15 cellular contexts compared by ENCODE assay signal in the genomic region with DNA sequence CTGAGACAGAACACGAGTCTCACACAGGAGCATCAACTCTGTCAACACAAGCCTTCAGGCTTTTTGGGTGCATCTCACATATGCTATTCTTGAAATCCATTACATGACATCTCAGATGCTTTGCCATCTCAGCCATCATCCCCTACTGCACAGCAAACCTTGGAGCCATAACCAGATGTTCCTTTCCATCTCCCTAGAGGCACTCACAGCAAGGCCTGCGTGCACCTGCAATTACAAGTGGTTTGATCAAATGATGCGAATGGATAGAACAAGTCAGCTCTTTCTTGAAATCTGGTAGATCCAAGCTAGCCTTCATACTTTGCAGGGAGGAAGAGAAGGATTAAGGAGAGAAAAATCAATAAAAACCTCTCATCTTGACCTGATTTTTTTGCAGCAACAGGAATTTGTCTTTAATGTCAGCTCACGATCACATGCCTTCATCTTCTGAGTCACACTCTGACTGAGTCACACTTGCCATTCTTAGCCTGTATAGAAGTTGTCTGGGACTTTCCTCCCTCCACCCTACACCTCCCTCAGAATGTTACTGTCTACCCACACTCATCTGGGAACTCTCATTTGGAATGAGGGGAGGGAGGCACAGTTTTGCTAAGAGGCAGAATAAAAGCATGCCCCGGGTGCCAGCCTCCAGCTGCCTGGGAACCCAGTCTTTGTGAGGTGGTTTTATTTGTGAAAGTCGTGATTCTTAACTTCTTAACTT. TPM values are rescaled to one million over a fixed set of nuclear protein-coding genes. Genes with fewer than 3 reads are reported as not detected.
DNase-seq lines count a peak whose midpoint lies in the region; ATAC-seq and TF ChIP-seq lines count a peak whose summit lies in the region.
"Had no signal": no experiment of that assay in that cellular context is flagged by ENCODE, and none has a peak within 500 bp of the region (broad histone marks: within the 10 kb centered on the region; RNA-seq: fewer than 3 reads in every experiment).

No MANE protein-coding gene starts in this region.

- ATAC-seq in activated naive CD4-positive, alpha-beta T cell treated with anti-CD3 and anti-CD28 coated beads, Interleukin-2, amount 50 U/mL, for 72 hours, result peak; percentile 69 to 81
- ATAC-seq: GM23338 had no signal

- H3K9me3 Mint-ChIP-seq in activated naive CD4-positive, alpha-beta T cell treated with anti-CD3 and anti-CD28 coated beads, Interleukin-2, amount 50 U/mL, for 72 hours, result peaks cover 9 to 22% of the 10 kb centered on the region in 2 donors
- H3K9me3 Mint-ChIP-seq: GM23338 had no signal

- H3K36me3 ChIP-seq in tibial artery, result no peaks in the 10 kb centered on the region
- H3K36me3 ChIP-seq: BLaER1 treated with 17β-estradiol and CSF1 and Interleukin-3, amounts not matched to agents 10 nM and 100 nM had no signal

- TF ChIP-seq CTCF in tibial artery (IDR thresholded peaks at IDR 0.05), result no peak

- no peak overlapping the region for H3K27ac Mint-ChIP-seq in activated naive CD4-positive, alpha-beta T cell treated with anti-CD3 and anti-CD28 coated beads, Interleukin-2, amount 50 U/mL, for 72 hours
- H3K27ac Mint-ChIP-seq: activated naive CD8-positive, alpha-beta T cell; GM23338 had no signal

- H3K27ac ChIP-seq in tibial artery, result peak overlapping the region; percentile 38 to 40
- H3K27ac ChIP-seq: VCaP had no signal

- DNase-seq in activated naive CD4-positive, alpha-beta T cell treated with anti-CD3 and anti-CD28 coated beads, Interleukin-2, amount 50 U/mL, for 72 hours (ENCODE audit: low spot score in 2 of 2), result no peak
- no peak for DNase-seq in activated naive CD4-positive, alpha-beta T cell treated with anti-CD3 and anti-CD28 coated beads, Interleukin-2, amount 50 U/mL, for 16 hours
- DNase-seq in T1000 (lab: John Stamatoyannopoulos, UW), result peak; percentile 34
- peak; percentile 78 for DNase-seq in foreskin melanocyte
- no peak for DNase-seq in tibial artery
- no peak for DNase-seq in NCI-H1105 (lab: John Stamatoyannopoulos, UW)
- no peak for DNase-seq in NCI-H146 treated with DMSO at 0.1 percent for 48 hours (lab: John Stamatoyannopoulos, UW; ENCODE audit: unreplicated experiment)
- DNase-seq in midbrain (lab: John Stamatoyannopoulos, UW), result no peak
- DNase-seq: NCI-H526; stimulated activated CD4-positive, alpha-beta T cell treated with anti-CD3 and anti-CD28 coated beads, Interleukin-1b, Interleukin-23, amount 100 ng/mL, for 48 hours had no signal

- intact Hi-C loops in tibial artery (cut with DNase I; ENCODE audit: low total_unique reads), result no loop called here

- no peaks in the 10 kb centered on the region for H3K27me3 ChIP-seq in tibial artery
- H3K27me3 ChIP-seq: BLaER1 treated with 17β-estradiol and CSF1 and Interleukin-3, amounts not matched to agents 10 nM and 100 nM had no signal

- no peak overlapping the region for H3K4me3 ChIP-seq in tibial artery
- H3K4me3 ChIP-seq: BLaER1 treated with 17β-estradiol and CSF1 and Interleukin-3, amounts not matched to agents 10 nM and 100 nM; GM23338 had no signal

- peaks cover 0 to 13% (median 7%) of the 10 kb centered on the region in 4 donors for H3K4me1 ChIP-seq in tibial artery

- no peaks in the 10 kb centered on the region for H3K9me3 ChIP-seq in tibial artery
- H3K9me3 ChIP-seq: BLaER1 treated with 17β-estradiol and CSF1 and Interleukin-3, amounts not matched to agents 10 nM and 100 nM had no signal

- peaks cover 5 to 12% of the 10 kb centered on the region in 2 donors for H3K36me3 Mint-ChIP-seq in activated naive CD4-positive, alpha-beta T cell treated with anti-CD3 and anti-CD28 coated beads, Interleukin-2, amount 50 U/mL, for 72 hours
- H3K36me3 Mint-ChIP-seq: activated naive CD8-positive, alpha-beta T cell had no signal

RNA-seq across cellular contexts. Expression of a gene that starts 11.9 kb away (rescaled TPM):
- not detected for total RNA-seq in activated naive CD4-positive, alpha-beta T cell treated with anti-CD3 and anti-CD28 coated beads, Interleukin-2, amount 50 U/mL, for 72 hours
- total RNA-seq: GM23338, urinary bladder had no signal

RNA-seq across cellular contexts. Expression of a gene that starts 17.9 kb away (rescaled TPM):
- total RNA-seq in activated naive CD4-positive, alpha-beta T cell treated with anti-CD3 and anti-CD28 coated beads, Interleukin-2, amount 50 U/mL, for 72 hours, result not detected
- total RNA-seq: urinary bladder had no signal

Comparison
In these comparisons a context has a peak if more than half of its experiments do, and no peak if none do; other contexts are left out.
1. DNase-seq: peak in T1000 (single experiment) and foreskin melanocyte (single experiment); none in activated naive CD4-positive, alpha-beta T cell treated with anti-CD3 and anti-CD28 coated beads, Interleukin-2, amount 50 U/mL, for 72 hours (0 of 2), activated naive CD4-positive, alpha-beta T cell treated with anti-CD3 and anti-CD28 coated beads, Interleukin-2, amount 50 U/mL, for 16 hours (single experiment), tibial artery (0 of 2), NCI-H1105 (single experiment), NCI-H146 treated with DMSO at 0.1 percent for 48 hours (single experiment) and midbrain (single experiment).